In the genomic region with DNA sequence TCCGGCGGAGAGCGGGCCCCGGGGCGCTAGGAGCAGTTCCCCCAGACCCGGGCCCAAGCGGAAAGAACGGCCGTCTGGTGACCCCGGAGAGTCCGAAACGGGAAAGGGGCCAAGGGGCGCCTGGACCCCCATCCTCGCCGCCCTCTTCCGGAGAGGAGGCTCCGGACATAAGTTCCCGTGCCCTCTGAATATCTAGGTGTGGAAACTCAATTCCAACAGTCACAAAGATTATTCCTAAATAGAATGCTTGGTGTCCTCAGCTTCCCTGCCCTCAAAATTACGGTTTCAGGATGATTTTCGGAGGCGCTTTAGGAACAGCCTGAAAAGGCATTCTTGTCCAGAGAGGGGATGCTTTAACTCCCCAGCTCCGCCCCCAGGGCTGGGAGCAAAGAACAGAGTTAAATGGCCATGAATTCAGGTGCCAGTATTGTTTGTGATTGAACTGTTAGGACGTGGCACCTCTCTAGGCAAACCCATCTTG, we compare ENCODE assay signal across 8 cellular contexts. TPM values are rescaled to one million over a fixed set of nuclear protein-coding genes. Genes with fewer than 3 reads are reported as not detected.
A peak's percentile ranks its signal among the peaks of the same experiment; 100 is the strongest.
DNase-seq lines count a peak whose midpoint lies in the region; ATAC-seq and TF ChIP-seq lines count a peak whose summit lies in the region.

No MANE protein-coding gene starts in this region.

- H3K4me1 ChIP-seq in tibial artery, result peaks cover 0 to 64% (median 52%) of the 10 kb centered on the region in 4 donors

- H3K9me3 ChIP-seq in tibial artery, result no peaks in the 10 kb centered on the region

- no peaks in the 10 kb centered on the region for H3K36me3 ChIP-seq in tibial artery

- peak overlapping the region; percentile 79 for H3K4me3 ChIP-seq in astrocyte of the cerebellum (ENCODE audit: low read depth, low read length)
- H3K4me3 ChIP-seq in tibial artery, result peak overlapping the region; percentile 67 to 70

- intact Hi-C loops in left colon (cut with DNase I, micrococcal nuclease), result no loop called here
- intact Hi-C loops in tibial artery (cut with DNase I; ENCODE audit: low total_unique reads), result loop anchor here (5.0 to 10.0 kb wide), 2 partner anchors 102 to 156 kb away; no protein-coding TSS in a partner anchor

- peak; percentile 35 for DNase-seq in NCI-H82 (lab: John Stamatoyannopoulos, UW)
- DNase-seq in NCI-H82 treated with DMSO at 0.1 percent for 48 hours (lab: John Stamatoyannopoulos, UW; ENCODE audit: unreplicated experiment), result no peak
- no peak for DNase-seq in astrocyte of the cerebellum (ENCODE audit: low read depth)
- peak in 1 of 2 donors; percentile 41 for DNase-seq in left colon
- DNase-seq in tibial artery, result peak in 1 of 2 donors; percentile 31
- no peak for DNase-seq in AG08396 (ENCODE audit: low spot score)
- DNase-seq in NCI-H2171 treated with DMSO at 0.1 percent for 48 hours (lab: John Stamatoyannopoulos, UW), result no peak
- DNase-seq in stimulated activated CD4-positive, alpha-beta T cell treated with anti-CD3 and anti-CD28 coated beads, Interleukin-2, amount 100 ng/mL, for 48 hours, result no peak

- H3K27ac ChIP-seq in tibial artery, result peak overlapping the region; percentile 97 to 99

- ATAC-seq in left colon, result peak; percentile 13

- in situ Hi-C loops in astrocyte of the cerebellum (cut with HindIII; ENCODE audit: low sequenced_read_pairs), result no loop called here

- no peaks in the 10 kb centered on the region for H3K27me3 ChIP-seq in tibial artery

- TF ChIP-seq CTCF in astrocyte of the cerebellum (IDR thresholded peaks at IDR 0.05; ENCODE audit: low read depth, low read length, missing control alignments) (no peak), tibial artery (IDR thresholded peaks at IDR 0.05) (no peak)

RNA-seq across cellular contexts. Expression of gene LHFPL2, which starts 0.7 kb away (rescaled TPM):
- 10 to 100 TPM; 46.5 to 59.1 TPM for total RNA-seq in left colon
